ENCODE assay signal across 8 cellular contexts in the genomic region with DNA sequence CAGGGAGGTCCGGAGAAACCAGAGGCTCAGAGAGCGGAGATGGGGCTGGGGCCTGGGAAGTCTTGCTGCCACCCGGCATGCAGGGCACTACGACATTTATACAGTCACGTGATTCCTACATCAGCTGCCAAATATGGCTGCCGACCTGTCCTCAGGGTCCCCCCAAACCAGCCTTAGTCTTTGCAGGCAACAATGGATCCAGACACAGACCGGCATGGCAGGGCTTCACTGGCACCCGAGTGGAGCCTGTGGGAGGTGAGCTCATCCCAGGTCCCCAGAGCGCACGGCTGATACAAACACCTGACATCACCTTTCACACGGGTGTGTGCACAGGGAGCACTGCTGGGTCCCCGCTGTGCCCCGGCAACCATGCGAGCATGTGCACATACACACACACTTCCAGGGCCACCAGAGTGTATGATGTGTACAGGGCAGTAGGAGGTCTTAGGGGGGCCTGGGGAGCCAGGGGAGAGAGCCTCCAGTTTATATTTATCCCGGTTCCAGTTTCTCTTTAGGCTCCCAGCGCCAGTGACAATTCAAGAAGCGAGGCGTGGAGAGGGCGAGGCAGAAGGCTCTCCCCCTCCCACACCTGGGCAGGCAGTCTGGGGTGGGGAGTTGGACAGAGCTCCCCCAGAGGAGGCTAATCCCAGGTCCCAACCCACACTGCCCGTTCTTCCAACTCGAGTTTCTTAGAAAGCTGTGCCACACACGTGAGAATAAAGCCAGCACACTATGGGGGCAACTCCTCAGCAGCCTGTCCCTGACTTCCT. TPM values are rescaled to one million over a fixed set of nuclear protein-coding genes. Genes with fewer than 3 reads are reported as not detected.
A peak's percentile ranks its signal among the peaks of the same experiment; 100 is the strongest.
DNase-seq lines count a peak whose midpoint lies in the region; ATAC-seq and TF ChIP-seq lines count a peak whose summit lies in the region.

No MANE protein-coding gene starts in this region.

- WGBS in mammary epithelial cell (ENCODE audit: low coverage, missing lambda C conversion rate): 71% methylated on average over 20 of the region's 22 CpGs

- H3K27ac ChIP-seq in 22Rv1 (peak overlapping the region; percentile 79), HEK293 (ENCODE audit: extremely low read depth, low read depth, low read length) (peak overlapping the region; percentile 93; the same call in 1 of the 2 replicates), mammary epithelial cell (ENCODE audit: insufficient read depth, low read depth, low read length) (no peak overlapping the region), muscle layer of colon (ENCODE audit: low read depth, low read length) (peak overlapping the region; percentile 100)

- H3K79me2 ChIP-seq in mammary epithelial cell (ENCODE audit: insufficient read depth, low read length): peaks cover 22% of the 10 kb centered on the region

- dilution Hi-C loops in mammary epithelial cell (cut with HindIII; ENCODE audit: low sequenced_read_pairs): no loop called here

- H3K9me3 ChIP-seq in HEK293 (ENCODE audit: control insufficient read depth, insufficient read depth, low read depth, low read length) (no peaks in the 10 kb centered on the region), mammary epithelial cell (replicated peaks; ENCODE audit: insufficient read depth, low read length) (no peaks in the 10 kb centered on the region), muscle layer of colon (ENCODE audit: low read length) (no peaks in the 10 kb centered on the region)

- peak overlapping the region; percentile 86 for H3K4me2 ChIP-seq in mammary epithelial cell (ENCODE audit: insufficient read depth, low read depth, low read length)

- no peaks in the 10 kb centered on the region for H4K20me1 ChIP-seq in mammary epithelial cell (ENCODE audit: insufficient read depth, low read length)

- DNase-seq in mammary epithelial cell (no peak), kidney glomerular epithelial cell (lab: John Stamatoyannopoulos, UW) (no peak)

- H3K4me3 ChIP-seq in HEK293 (ENCODE audit: low read depth, low read length) (peak overlapping the region; percentile 87), mammary epithelial cell (replicated peaks in 1 of 3; ENCODE audit: insufficient read depth in 1 of 3, low read depth in 2 of 3, low read length in 3 of 3) (peak overlapping the region in 2 of 3 experiments; percentile 77 to 85), muscle layer of colon (ENCODE audit: low read depth in 1 of 2, low read length in 2 of 2) (peak overlapping the region; percentile 67 to 97)

- POLR2A ChIA-PET in HEK293 (lab: Yijun Ruan, JAX): interaction anchor here (1.0 to 3.7 kb wide), 2 partner anchors 8 to 10 kb away, joined by 4 to 39 read pairs; partner anchors contain the start of gene ANKRD39

- CTCF ChIA-PET in HEK293 (lab: Yijun Ruan, JAX) (interaction anchor here (0.6 to 3.9 kb wide), 4 partner anchors 9 to 246 kb away, joined by 3 to 33 read pairs (median 11); partner anchors contain the start of genes ANKRD36 and ANKRD39), mammary epithelial cell (lab: Charles Lee; ENCODE audit: low non-redundant PET) (interaction anchor here (0.6 kb wide), 1 partner anchor 63 kb away, joined by 5 read pairs; no protein-coding TSS in a partner anchor)

- no TSS peak for BruUV-seq in mammary epithelial cell (replicated peaks; lab: Mats Ljungman, UMichigan)

- H3K36me3 ChIP-seq in HEK293 (ENCODE audit: control insufficient read depth in 2 of 2, insufficient read depth in 1 of 2, low read length in 2 of 2) (peaks cover 0 to 51% of the 10 kb centered on the region in 2 experiments; a peak in 1 of 3 replicates), mammary epithelial cell (ENCODE audit: insufficient read depth, low read length) (peaks cover 9% of the 10 kb centered on the region), muscle layer of colon (ENCODE audit: insufficient read depth, low read length) (peaks cover 52% of the 10 kb centered on the region)

- ATAC-seq in GM19455 (IDR thresholded peaks at IDR 0.05; ENCODE audit: unreplicated experiment) (no peak), HG03095 (IDR thresholded peaks at IDR 0.05; ENCODE audit: unreplicated experiment) (no peak), HG02973 (IDR thresholded peaks at IDR 0.05; ENCODE audit: unreplicated experiment) (no peak)

- peak overlapping the region; percentile 86 for H2AFZ ChIP-seq in mammary epithelial cell (ENCODE audit: low read depth, low read length)

- H3K27me3 ChIP-seq in mammary epithelial cell (ENCODE audit: insufficient read depth, low read length): no peaks in the 10 kb centered on the region
- H3K27me3 ChIP-seq in muscle layer of colon (ENCODE audit: control insufficient read depth in 1 of 2, insufficient read depth in 2 of 2, low read length in 2 of 2): no peaks in the 10 kb centered on the region

- no peak for TF ChIP-seq CTCF in 22Rv1 (IDR thresholded peaks at IDR 0.05)
- TF ChIP-seq CTCF in HEK293 (tag by site-specific recombination; IDR thresholded peaks at IDR 0.05): no peak
- TF ChIP-seq CTCF in mammary epithelial cell (conservative IDR thresholded peaks at IDR 0.05 in 1 of 2, IDR thresholded peaks at IDR 0.05 in 1 of 2; ENCODE audit: extremely low read depth in 1 of 2, insufficient read depth in 1 of 2, low read depth in 1 of 2, low read length in 2 of 2): no peak

- peaks cover 3% of the 10 kb centered on the region; the same call in 1 of the 2 replicates for H3K4me1 ChIP-seq in HEK293 (ENCODE audit: control insufficient read depth, insufficient read depth, low read length)
- H3K4me1 ChIP-seq in mammary epithelial cell (ENCODE audit: insufficient read depth, low read length): peaks cover 10% of the 10 kb centered on the region
- H3K4me1 ChIP-seq in muscle layer of colon (ENCODE audit: insufficient read depth, low read length): peaks cover 48% of the 10 kb centered on the region

- intact Hi-C loops in mammary epithelial cell (cut with micrococcal nuclease): no loop called here

- H3K9ac ChIP-seq in mammary epithelial cell (ENCODE audit: insufficient read depth, low read length) (no peak overlapping the region), muscle layer of colon (ENCODE audit: low read length) (peak overlapping the region; percentile 61)

- in situ Hi-C loops in mammary epithelial cell (cut with MboI; ENCODE audit: low sequenced_read_pairs in 2 of 2): no loop called here

TF ChIP-seq in HEK293, 187 proteins besides CTCF, POLR2A, EP300 and RAD21:
- TF ChIP-seq ZNF248 (tag by site-specific recombination; IDR thresholded peaks at IDR 0.05): no peak
- peak; percentile 44; the same call in 1 of the 2 replicates for TF ChIP-seq GLIS1 (tag by site-specific recombination; IDR thresholded peaks at IDR 0.05)
- TF ChIP-seq ZIC2 (tag by site-specific recombination; IDR thresholded peaks at IDR 0.05): peak; percentile 44

RNA-seq across cellular contexts. Expression of gene SEMA4C, which starts 2.7 kb away (rescaled TPM):
- total RNA-seq in mammary epithelial cell: 10 to 100 TPM; 13.2 to 14.0 TPM
- polyA plus RNA-seq in mammary epithelial cell: 6.9 TPM
- 7.3 TPM for polyA minus RNA-seq in mammary epithelial cell

RNA-seq across cellular contexts. Expression of gene ANKRD39, which starts 9.4 kb away (rescaled TPM):
- total RNA-seq in mammary epithelial cell: 10 to 100 TPM in 1 of 2 donors, 1 to 10 TPM in 1; 7.8 to 12.3 TPM
- polyA plus RNA-seq in mammary epithelial cell: 13.8 TPM
- 2.8 TPM for polyA minus RNA-seq in mammary epithelial cell

RNA-seq across cellular contexts. Expression of gene ANKRD23, which starts 23.4 kb away (rescaled TPM):
- total RNA-seq in mammary epithelial cell: 1 to 10 TPM in 1 of 2 donors, under 1 TPM in 1; 0.82 to 1.7 TPM
- polyA plus RNA-seq in mammary epithelial cell: 0.49 TPM
- polyA minus RNA-seq in mammary epithelial cell: 0.36 TPM

RNA-seq across cellular contexts. Expression of gene CNNM3, which starts 51.1 kb away (rescaled TPM):
- total RNA-seq in mammary epithelial cell: 1 to 10 TPM; 5.7 to 5.8 TPM
- polyA plus RNA-seq in mammary epithelial cell: 5.0 TPM
- 5.9 TPM for polyA minus RNA-seq in mammary epithelial cell
